In the genomic region with DNA sequence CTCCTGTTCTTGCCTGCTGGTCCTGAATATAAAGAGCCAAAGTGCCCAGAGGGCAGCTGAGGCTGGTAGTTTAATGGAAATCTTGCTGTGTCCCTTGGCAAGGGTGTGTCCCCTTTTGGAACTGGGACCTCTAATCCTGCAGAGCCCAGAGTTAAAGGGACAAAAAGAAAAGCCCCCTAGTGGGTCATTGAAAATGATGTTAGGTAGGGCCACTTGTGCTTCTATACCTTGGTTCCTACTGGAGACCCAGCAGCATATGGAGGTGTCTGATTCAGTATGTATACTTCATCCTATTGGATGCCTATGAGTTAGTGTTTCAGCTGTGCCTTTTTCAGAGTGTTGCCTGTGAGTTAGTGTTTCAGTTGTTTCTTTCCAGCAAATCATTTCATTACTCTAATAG, we compare ENCODE assay signal across 18 cellular contexts. TPM values are rescaled to one million over a fixed set of nuclear protein-coding genes. Genes with fewer than 3 reads are reported as not detected.
A peak's percentile ranks its signal among the peaks of the same experiment; 100 is the strongest.
DNase-seq lines count a peak whose midpoint lies in the region; ATAC-seq, FAIRE-seq and TF ChIP-seq lines count a peak whose summit lies in the region.
"Had no signal": no experiment of that assay in that cellular context is flagged by ENCODE, and none has a peak within 500 bp of the region (broad histone marks: within the 10 kb centered on the region; RNA-seq: fewer than 3 reads in every experiment).

No MANE protein-coding gene starts in this region.

- intact Hi-C loops in HepG2 (cut with micrococcal nuclease; ENCODE audit: unreplicated experiment) (loop anchor here (2.0 kb wide), 1 partner anchor 225 kb away; no protein-coding TSS in a partner anchor), right lobe of liver (cut with DNase I) (no loop called here)

- no peak for FAIRE-seq in HepG2 (lab: Jason Lieb, UNC)
- FAIRE-seq: H1, HTR-8/SVneo had no signal

- H4K20me1 ChIP-seq in HepG2 (ENCODE audit: insufficient read depth, low read length): no peaks in the 10 kb centered on the region
- H4K20me1 ChIP-seq: BLaER1 had no signal

- no peak overlapping the region for H3K27ac ChIP-seq in HepG2 (ENCODE audit: extremely low read length, insufficient read depth, low read length)
- H3K27ac ChIP-seq in right lobe of liver: no peak overlapping the region
- H3K27ac ChIP-seq in brain microvascular endothelial cell: no peak overlapping the region
- no peak overlapping the region for H3K27ac ChIP-seq in mesendoderm (ENCODE audit: low read depth, low read length)
- H3K27ac ChIP-seq: 22Rv1, BLaER1 had no signal

- H2AFZ ChIP-seq in HepG2 (ENCODE audit: low read length): no peak overlapping the region

- H4K5ac ChIP-seq in mesendoderm (ENCODE audit: low read length): no peak overlapping the region

- no peak overlapping the region for H3K4me3 Mint-ChIP-seq in activated CD4-positive, alpha-beta T cell treated with anti-CD3 and anti-CD28 coated beads, Interleukin-2, amount 10 ng/mL, durations not matched to agents 7 days and 5 days
- H3K4me3 Mint-ChIP-seq: CD14-positive monocyte; CD4-positive, alpha-beta memory T cell had no signal

- no peaks in the 10 kb centered on the region for H3K4me1 Mint-ChIP-seq in activated CD4-positive, alpha-beta T cell treated with anti-CD3 and anti-CD28 coated beads, Interleukin-2, amount 10 ng/mL, durations not matched to agents 7 days and 5 days
- H3K4me1 Mint-ChIP-seq: CD14-positive monocyte; CD4-positive, alpha-beta memory T cell had no signal

- H3K4me2 ChIP-seq in HepG2 (ENCODE audit: low read depth, low read length) (no peak overlapping the region), mesendoderm (ENCODE audit: low read length) (no peak overlapping the region)
- H3K4me2 ChIP-seq: BLaER1 had no signal

- no peak for TF ChIP-seq CTCF in HepG2 (CRISPR knock-in tag; IDR thresholded peaks at IDR 0.05)
- no peak for TF ChIP-seq CTCF in right lobe of liver (IDR thresholded peaks at IDR 0.05)
- TF ChIP-seq CTCF in brain microvascular endothelial cell (IDR thresholded peaks at IDR 0.05; ENCODE audit: low read depth, low read length, missing control alignments): peak; percentile 4

- no peak overlapping the region for H3K18ac ChIP-seq in mesendoderm (ENCODE audit: low read length)

- no peak overlapping the region for H2AK5ac ChIP-seq in mesendoderm (ENCODE audit: low read length)

- no TSS peak for BruUV-seq in HepG2 (replicated peaks; lab: Mats Ljungman, UMichigan)

- no peak for TF ChIP-seq RAD21 in HepG2 (CRISPR knock-in tag; IDR thresholded peaks at IDR 0.05)

- no peak overlapping the region for H3K4ac ChIP-seq in mesendoderm (ENCODE audit: low read depth, low read length)

- H3K9me3 Mint-ChIP-seq in activated CD4-positive, alpha-beta T cell treated with anti-CD3 and anti-CD28 coated beads, Interleukin-2, amount 10 ng/mL, durations not matched to agents 7 days and 5 days: no peaks in the 10 kb centered on the region

- POLR2A ChIA-PET in HepG2 (lab: Yijun Ruan, JAX): no interaction called here
- POLR2A ChIA-PET in activated CD4-positive, alpha-beta T cell treated with anti-CD3 and anti-CD28 coated beads, Interleukin-2, amount 10 ng/mL, durations not matched to agents 7 days and 5 days (lab: Charles Lee): no interaction called here

- DNase-seq in HepG2 (ENCODE audit: low spot score): no peak
- no peak for DNase-seq in right lobe of liver
- DNase-seq in NCI-H69 (lab: John Stamatoyannopoulos, UW): peak; percentile 7
- no peak for DNase-seq in brain microvascular endothelial cell
- DNase-seq in mesendoderm: peak; percentile 5
- DNase-seq in iPS-NIHi7 (ENCODE audit: extremely low spot score): no peak
- no peak for DNase-seq in activated CD4-positive, alpha-beta T cell treated with anti-CD3 and anti-CD28 coated beads, Interleukin-2, amount 10 ng/mL, durations not matched to agents 7 days and 5 days
- DNase-seq in NCI-H446 treated with DMSO at 0.1 percent for 48 hours (lab: John Stamatoyannopoulos, UW): no peak
- DNase-seq: Calu3; CD4-positive, alpha-beta memory T cell; DMS79 treated with DMSO at 0.1 percent for 48 hours; GF-D8 had no signal

- no peaks in the 10 kb centered on the region for H3K79me1 ChIP-seq in mesendoderm (ENCODE audit: low read length)

- H3K36me3 Mint-ChIP-seq in activated CD4-positive, alpha-beta T cell treated with anti-CD3 and anti-CD28 coated beads, Interleukin-2, amount 10 ng/mL, durations not matched to agents 7 days and 5 days (ENCODE audit: low read depth): no peaks in the 10 kb centered on the region
- H3K36me3 Mint-ChIP-seq: CD14-positive monocyte; CD4-positive, alpha-beta memory T cell had no signal

- H3K56ac ChIP-seq in mesendoderm (ENCODE audit: low read length): no peak overlapping the region

- no peak overlapping the region for H3K23ac ChIP-seq in mesendoderm (ENCODE audit: low read length)

- no peak for TF ChIP-seq POLR2A in HepG2 (IDR thresholded peaks at IDR 0.05; ENCODE audit: insufficient read depth in 1 of 2, low read depth in 2 of 2, low read length in 2 of 2)
- TF ChIP-seq POLR2A in right lobe of liver (IDR thresholded peaks at IDR 0.05): no peak

- H3K4me1 ChIP-seq in HepG2 (ENCODE audit: insufficient read depth, low read length): peaks cover 9% of the 10 kb centered on the region
- no peaks in the 10 kb centered on the region for H3K4me1 ChIP-seq in right lobe of liver
- no peaks in the 10 kb centered on the region for H3K4me1 ChIP-seq in mesendoderm (ENCODE audit: control insufficient read depth, low read depth, low read length)
- H3K4me1 ChIP-seq: BLaER1, HAP-1 had no signal

- H4K8ac ChIP-seq in mesendoderm (ENCODE audit: low read depth, low read length): no peak overlapping the region

- H3K27me3 ChIP-seq in HepG2 (ENCODE audit: control insufficient read depth in 1 of 2, insufficient read depth in 2 of 2, low read length in 2 of 2) (no peaks in the 10 kb centered on the region), right lobe of liver (no peaks in the 10 kb centered on the region), brain microvascular endothelial cell (replicated peaks) (no peaks in the 10 kb centered on the region), mesendoderm (ENCODE audit: insufficient read depth, low read length, poor library complexity) (no peaks in the 10 kb centered on the region)
- H3K27me3 ChIP-seq: BLaER1 had no signal

- H3K27ac Mint-ChIP-seq in activated CD4-positive, alpha-beta T cell treated with anti-CD3 and anti-CD28 coated beads, Interleukin-2, amount 10 ng/mL, durations not matched to agents 7 days and 5 days: no peak overlapping the region
- H3K27ac Mint-ChIP-seq: CD14-positive monocyte; CD4-positive, alpha-beta memory T cell had no signal

- in situ Hi-C loops in HepG2 (cut with HindIII; ENCODE audit: extremely low pct_ligation_motif_present, low pct_unique_long_range_greater_than_20kb) (loop anchor here (10.0 kb wide), 2 partner anchors 99 to 229 kb away; a partner anchor contains a TSS), brain microvascular endothelial cell (cut with HindIII; ENCODE audit: low pct_ligation_motif_present, low sequenced_read_pairs) (no loop called here)

- CTCF ChIA-PET in HepG2 (lab: Yijun Ruan, JAX; ENCODE audit: low intra/inter-chr PET ratio, low total read pairs): interaction anchor here (1.2 kb wide), 1 partner anchor 225 kb away, joined by 3 read pairs; no protein-coding TSS in a partner anchor
- CTCF ChIA-PET in activated CD4-positive, alpha-beta T cell treated with anti-CD3 and anti-CD28 coated beads, Interleukin-2, amount 10 ng/mL, durations not matched to agents 7 days and 5 days (lab: Charles Lee): interaction anchor here (0.6 kb wide), 1 partner anchor 205 kb away, joined by 3 read pairs; no protein-coding TSS in a partner anchor

- H3K36me3 ChIP-seq in HepG2 (replicated peaks in 1 of 2; ENCODE audit: control insufficient read depth in 1 of 2, insufficient read depth in 2 of 2, low read length in 2 of 2): no peaks in the 10 kb centered on the region
- no peaks in the 10 kb centered on the region for H3K36me3 ChIP-seq in right lobe of liver
- H3K36me3 ChIP-seq in brain microvascular endothelial cell (replicated peaks): no peaks in the 10 kb centered on the region
- H3K36me3 ChIP-seq in mesendoderm (ENCODE audit: control insufficient read depth, insufficient read depth, low read length): no peaks in the 10 kb centered on the region
- H3K36me3 ChIP-seq: BLaER1, HAP-1 had no signal

- ATAC-seq in HepG2: peak; percentile 76
- ATAC-seq in right lobe of liver: no peak

- H2BK5ac ChIP-seq in mesendoderm (ENCODE audit: low read length): no peak overlapping the region

- H3K9ac ChIP-seq in HepG2 (ENCODE audit: insufficient read depth, low read depth, low read length) (no peak overlapping the region), mesendoderm (ENCODE audit: low read length) (no peak overlapping the region)
- H3K9ac ChIP-seq: BLaER1 had no signal

- no peak overlapping the region for H3K4me3 ChIP-seq in HepG2 (replicated peaks in 1 of 3; ENCODE audit: insufficient read depth in 1 of 3, low read depth in 2 of 3, low read length in 3 of 3)
- H3K4me3 ChIP-seq in right lobe of liver: no peak overlapping the region
- H3K4me3 ChIP-seq in brain microvascular endothelial cell (ENCODE audit: low read depth, low read length): no peak overlapping the region
- no peak overlapping the region for H3K4me3 ChIP-seq in mesendoderm (ENCODE audit: low read length)
- H3K4me3 ChIP-seq: BLaER1, HAP-1 had no signal

- TF ChIP-seq EP300 in HepG2 (IDR thresholded peaks at IDR 0.05; ENCODE audit: low read depth in 2 of 2, low read length in 2 of 2) (no peak), HepG2 (CRISPR knock-in tag; IDR thresholded peaks at IDR 0.05; ENCODE audit: borderline replicate concordance) (no peak)

- H2BK15ac ChIP-seq in mesendoderm (replicated peaks; ENCODE audit: low read depth): no peak overlapping the region

- H3K9me3 ChIP-seq in HepG2 (ENCODE audit: low read length) (no peaks in the 10 kb centered on the region), right lobe of liver (no peaks in the 10 kb centered on the region)
- H3K9me3 ChIP-seq: HAP-1 had no signal

- H2BK120ac ChIP-seq in mesendoderm (ENCODE audit: low read depth, low read length): no peak overlapping the region

- H3K79me2 ChIP-seq in HepG2 (ENCODE audit: insufficient read depth, low read length) (no peaks in the 10 kb centered on the region), mesendoderm (ENCODE audit: control insufficient read depth, insufficient read depth, low read length) (no peaks in the 10 kb centered on the region)

- peaks cover 11% of the 10 kb centered on the region for H3K27me3 Mint-ChIP-seq in activated CD4-positive, alpha-beta T cell treated with anti-CD3 and anti-CD28 coated beads, Interleukin-2, amount 10 ng/mL, durations not matched to agents 7 days and 5 days

RNA-seq across cellular contexts. Expression of a gene that starts 30.5 kb away (rescaled TPM):
- total RNA-seq in HepG2 (2016; rRNA removed; fragmentation: Illumina TruSeq; extraction: Trizol) (125 and 189 TPM in 2 replicates), right lobe of liver (10 to 100 TPM; 15.2 to 23.0 (median 19.7) TPM)
- 7.9 and 8.1 TPM in 2 replicates for total RNA-seq in HepG2 (2016; cell fraction: cytosol; rRNA removed; fragmentation: Illumina TruSeq; extraction: Trizol; ENCODE audit: low read depth)
- 132 and 207 TPM in 2 replicates for total RNA-seq in HepG2 (2016; cell fraction: insoluble cytoplasmic fraction; rRNA removed; fragmentation: Illumina TruSeq; extraction: Trizol)
- 20.3 TPM in 2 replicates for total RNA-seq in HepG2 (2016; cell fraction: membrane; rRNA removed; fragmentation: Illumina TruSeq; extraction: Trizol)
- total RNA-seq in HepG2 (2016; cell fraction: nucleus; rRNA removed; fragmentation: Illumina TruSeq; extraction: Trizol): 57.2 and 63.1 TPM in 2 replicates
- 15.9 and 18.4 TPM in 2 replicates for polyA plus RNA-seq in HepG2 (2011; rRNA removed)
- polyA plus RNA-seq in HepG2 (2011; cell fraction: cytosol; rRNA removed): 17.6 and 17.9 TPM in 2 replicates
- 4.4 and 5.2 TPM in 2 replicates for polyA plus RNA-seq in HepG2 (2011; cell fraction: nucleus; rRNA removed)
- 34.0 and 48.9 TPM in 2 replicates for polyA plus RNA-seq in HepG2 (2012)
- polyA plus RNA-seq in HepG2 (2016; cell fraction: cytosol; fragmentation: Illumina TruSeq; extraction: Trizol; ENCODE audit: low read depth): 4.8 and 5.4 TPM in 2 replicates
- polyA plus RNA-seq in HepG2 (2016; cell fraction: insoluble cytoplasmic fraction; fragmentation: Illumina TruSeq; extraction: Trizol; ENCODE audit: low read depth): 129 and 145 TPM in 2 replicates
- polyA plus RNA-seq in HepG2 (2016; cell fraction: membrane; fragmentation: Illumina TruSeq; extraction: Trizol; ENCODE audit: low read depth): 9.8 and 10.5 TPM in 2 replicates
- 56.9 and 60.1 TPM in 2 replicates for polyA plus RNA-seq in HepG2 (2016; cell fraction: nucleus; fragmentation: Illumina TruSeq; extraction: Trizol; ENCODE audit: insufficient read depth, low read depth)
- 36.9 and 48.0 TPM in 2 replicates for polyA minus RNA-seq in HepG2 (2011; rRNA and poly(A)+ RNA removed; ENCODE audit: low replicate concordance)
- polyA minus RNA-seq in HepG2 (2011; cell fraction: cytosol; rRNA and poly(A)+ RNA removed): 20.1 and 21.5 TPM in 2 replicates
- 23.4 and 24.2 TPM in 2 replicates for polyA minus RNA-seq in HepG2 (2011; cell fraction: nucleus; rRNA and poly(A)+ RNA removed)
- 106 TPM for polyA plus RNA-seq in mesendoderm (2013, experiment 1 of 2)
- polyA plus RNA-seq in mesendoderm (2013, experiment 2 of 2): 110 TPM
- 10 to 100 TPM; 61.3 to 64.0 TPM for total RNA-seq in activated CD4-positive, alpha-beta T cell treated with anti-CD3 and anti-CD28 coated beads, Interleukin-2, amount 10 ng/mL, durations not matched to agents 7 days and 5 days

Comparison
In these comparisons a context has a peak if more than half of its experiments do, and no peak if none do; other contexts are left out.
1. DNase-seq: peak in NCI-H69 (single experiment) and mesendoderm (single experiment); none in HepG2 (single experiment), right lobe of liver (0 of 3), brain microvascular endothelial cell (single experiment), iPS-NIHi7 (single experiment), activated CD4-positive, alpha-beta T cell treated with anti-CD3 and anti-CD28 coated beads, Interleukin-2, amount 10 ng/mL, durations not matched to agents 7 days and 5 days (single experiment) and NCI-H446 treated with DMSO at 0.1 percent for 48 hours (single experiment).